ENCODE assay signal across 1 cellular context in the genomic region with DNA sequence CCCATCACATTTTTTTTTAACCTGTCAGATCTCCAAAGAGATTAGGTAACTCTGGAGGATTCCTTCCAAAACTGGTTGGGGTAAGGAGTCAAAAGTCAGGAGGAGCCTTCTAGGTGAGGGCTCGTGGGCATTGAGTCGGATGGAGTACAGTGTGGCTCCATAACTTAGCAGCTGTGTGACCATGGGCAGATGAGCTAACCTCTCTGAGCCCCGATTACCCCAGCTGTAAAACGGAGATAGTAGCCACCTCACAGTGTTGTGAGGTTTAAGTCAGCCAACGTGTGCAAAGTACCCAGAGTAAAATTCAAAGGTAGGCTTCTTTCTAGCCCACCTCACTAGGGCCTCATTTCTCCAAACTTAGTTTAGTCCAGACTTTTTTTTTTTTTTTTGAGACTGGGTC.
TF ChIP-seq lines count a peak whose summit lies in the region.

No MANE protein-coding gene starts in this region.

TF ChIP-seq in GM23338, 12 proteins besides CTCF, POLR2A, EP300 and RAD21 (continued from another document):
- TF ChIP-seq ZNF114 (CRISPR knock-in tag; IDR thresholded peaks at IDR 0.05) (no peak), POLR2AphosphoS5 (IDR thresholded peaks at IDR 0.05; ENCODE audit: low read depth) (no peak), EZH2phosphoT487 (IDR thresholded peaks at IDR 0.05; ENCODE audit: unreplicated experiment) (no peak), ZNF331 (CRISPR knock-in tag; IDR thresholded peaks at IDR 0.05; ENCODE audit: low read depth) (no peak), EZH2 (IDR thresholded peaks at IDR 0.05; ENCODE audit: low read depth, unreplicated experiment) (no peak), CREB1 (CRISPR knock-in tag; IDR thresholded peaks at IDR 0.05; ENCODE audit: low read depth) (no peak), STAT1 (IDR thresholded peaks at IDR 0.05; ENCODE audit: unreplicated experiment) (no peak), NANOG (IDR thresholded peaks at IDR 0.05; ENCODE audit: borderline replicate concordance) (no peak)
- TF ChIP-seq, protein P1, sequence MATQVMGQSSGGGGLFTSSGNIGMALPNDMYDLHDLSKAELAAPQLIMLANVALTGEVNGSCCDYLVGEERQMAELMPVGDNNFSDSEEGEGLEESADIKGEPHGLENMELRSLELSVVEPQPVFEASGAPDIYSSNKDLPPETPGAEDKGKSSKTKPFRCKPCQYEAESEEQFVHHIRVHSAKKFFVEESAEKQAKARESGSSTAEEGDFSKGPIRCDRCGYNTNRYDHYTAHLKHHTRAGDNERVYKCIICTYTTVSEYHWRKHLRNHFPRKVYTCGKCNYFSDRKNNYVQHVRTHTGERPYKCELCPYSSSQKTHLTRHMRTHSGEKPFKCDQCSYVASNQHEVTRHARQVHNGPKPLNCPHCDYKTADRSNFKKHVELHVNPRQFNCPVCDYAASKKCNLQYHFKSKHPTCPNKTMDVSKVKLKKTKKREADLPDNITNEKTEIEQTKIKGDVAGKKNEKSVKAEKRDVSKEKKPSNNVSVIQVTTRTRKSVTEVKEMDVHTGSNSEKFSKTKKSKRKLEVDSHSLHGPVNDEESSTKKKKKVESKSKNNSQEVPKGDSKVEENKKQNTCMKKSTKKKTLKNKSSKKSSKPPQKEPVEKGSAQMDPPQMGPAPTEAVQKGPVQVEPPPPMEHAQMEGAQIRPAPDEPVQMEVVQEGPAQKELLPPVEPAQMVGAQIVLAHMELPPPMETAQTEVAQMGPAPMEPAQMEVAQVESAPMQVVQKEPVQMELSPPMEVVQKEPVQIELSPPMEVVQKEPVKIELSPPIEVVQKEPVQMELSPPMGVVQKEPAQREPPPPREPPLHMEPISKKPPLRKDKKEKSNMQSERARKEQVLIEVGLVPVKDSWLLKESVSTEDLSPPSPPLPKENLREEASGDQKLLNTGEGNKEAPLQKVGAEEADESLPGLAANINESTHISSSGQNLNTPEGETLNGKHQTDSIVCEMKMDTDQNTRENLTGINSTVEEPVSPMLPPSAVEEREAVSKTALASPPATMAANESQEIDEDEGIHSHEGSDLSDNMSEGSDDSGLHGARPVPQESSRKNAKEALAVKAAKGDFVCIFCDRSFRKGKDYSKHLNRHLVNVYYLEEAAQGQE (IDR thresholded peaks at IDR 0.05; ENCODE audit: unreplicated experiment) = no peak
- TF ChIP-seq, protein P2, sequence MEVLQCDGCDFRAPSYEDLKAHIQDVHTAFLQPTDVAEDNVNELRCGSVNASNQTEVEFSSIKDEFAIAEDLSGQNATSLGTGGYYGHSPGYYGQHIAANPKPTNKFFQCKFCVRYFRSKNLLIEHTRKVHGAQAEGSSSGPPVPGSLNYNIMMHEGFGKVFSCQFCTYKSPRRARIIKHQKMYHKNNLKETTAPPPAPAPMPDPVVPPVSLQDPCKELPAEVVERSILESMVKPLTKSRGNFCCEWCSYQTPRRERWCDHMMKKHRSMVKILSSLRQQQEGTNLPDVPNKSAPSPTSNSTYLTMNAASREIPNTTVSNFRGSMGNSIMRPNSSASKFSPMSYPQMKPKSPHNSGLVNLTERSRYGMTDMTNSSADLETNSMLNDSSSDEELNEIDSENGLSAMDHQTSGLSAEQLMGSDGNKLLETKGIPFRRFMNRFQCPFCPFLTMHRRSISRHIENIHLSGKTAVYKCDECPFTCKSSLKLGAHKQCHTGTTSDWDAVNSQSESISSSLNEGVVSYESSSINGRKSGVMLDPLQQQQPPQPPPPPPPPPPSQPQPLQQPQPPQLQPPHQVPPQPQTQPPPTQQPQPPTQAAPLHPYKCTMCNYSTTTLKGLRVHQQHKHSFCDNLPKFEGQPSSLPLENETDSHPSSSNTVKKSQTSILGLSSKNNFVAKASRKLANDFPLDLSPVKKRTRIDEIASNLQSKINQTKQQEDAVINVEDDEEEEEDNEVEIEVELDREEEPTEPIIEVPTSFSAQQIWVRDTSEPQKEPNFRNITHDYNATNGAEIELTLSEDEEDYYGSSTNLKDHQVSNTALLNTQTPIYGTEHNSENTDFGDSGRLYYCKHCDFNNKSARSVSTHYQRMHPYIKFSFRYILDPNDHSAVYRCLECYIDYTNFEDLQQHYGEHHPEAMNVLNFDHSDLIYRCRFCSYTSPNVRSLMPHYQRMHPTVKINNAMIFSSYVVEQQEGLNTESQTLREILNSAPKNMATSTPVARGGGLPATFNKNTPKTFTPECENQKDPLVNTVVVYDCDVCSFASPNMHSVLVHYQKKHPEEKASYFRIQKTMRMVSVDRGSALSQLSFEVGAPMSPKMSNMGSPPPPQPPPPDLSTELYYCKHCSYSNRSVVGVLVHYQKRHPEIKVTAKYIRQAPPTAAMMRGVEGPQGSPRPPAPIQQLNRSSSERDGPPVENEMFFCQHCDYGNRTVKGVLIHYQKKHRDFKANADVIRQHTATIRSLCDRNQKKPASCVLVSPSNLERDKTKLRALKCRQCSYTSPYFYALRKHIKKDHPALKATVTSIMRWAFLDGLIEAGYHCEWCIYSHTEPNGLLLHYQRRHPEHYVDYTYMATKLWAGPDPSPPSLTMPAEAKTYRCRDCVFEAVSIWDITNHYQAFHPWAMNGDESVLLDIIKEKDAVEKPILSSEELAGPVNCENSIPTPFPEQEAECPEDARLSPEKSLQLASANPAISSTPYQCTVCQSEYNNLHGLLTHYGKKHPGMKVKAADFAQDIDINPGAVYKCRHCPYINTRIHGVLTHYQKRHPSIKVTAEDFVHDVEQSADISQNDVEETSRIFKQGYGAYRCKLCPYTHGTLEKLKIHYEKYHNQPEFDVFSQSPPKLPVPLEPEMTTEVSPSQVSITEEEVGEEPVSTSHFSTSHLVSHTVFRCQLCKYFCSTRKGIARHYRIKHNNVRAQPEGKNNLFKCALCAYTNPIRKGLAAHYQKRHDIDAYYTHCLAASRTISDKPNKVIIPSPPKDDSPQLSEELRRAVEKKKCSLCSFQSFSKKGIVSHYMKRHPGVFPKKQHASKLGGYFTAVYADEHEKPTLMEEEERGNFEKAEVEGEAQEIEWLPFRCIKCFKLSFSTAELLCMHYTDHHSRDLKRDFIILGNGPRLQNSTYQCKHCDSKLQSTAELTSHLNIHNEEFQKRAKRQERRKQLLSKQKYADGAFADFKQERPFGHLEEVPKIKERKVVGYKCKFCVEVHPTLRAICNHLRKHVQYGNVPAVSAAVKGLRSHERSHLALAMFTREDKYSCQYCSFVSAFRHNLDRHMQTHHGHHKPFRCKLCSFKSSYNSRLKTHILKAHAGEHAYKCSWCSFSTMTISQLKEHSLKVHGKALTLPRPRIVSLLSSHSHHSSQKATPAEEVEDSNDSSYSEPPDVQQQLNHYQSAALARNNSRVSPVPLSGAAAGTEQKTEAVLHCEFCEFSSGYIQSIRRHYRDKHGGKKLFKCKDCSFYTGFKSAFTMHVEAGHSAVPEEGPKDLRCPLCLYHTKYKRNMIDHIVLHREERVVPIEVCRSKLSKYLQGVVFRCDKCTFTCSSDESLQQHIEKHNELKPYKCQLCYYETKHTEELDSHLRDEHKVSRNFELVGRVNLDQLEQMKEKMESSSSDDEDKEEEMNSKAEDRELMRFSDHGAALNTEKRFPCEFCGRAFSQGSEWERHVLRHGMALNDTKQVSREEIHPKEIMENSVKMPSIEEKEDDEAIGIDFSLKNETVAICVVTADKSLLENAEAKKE (CRISPR knock-in tag; IDR thresholded peaks at IDR 0.05) = no peak
